ENCODE assay signal across 1 cellular context in genomic region chr12:58413794-58414193, GRCh38.
TF ChIP-seq lines count a peak whose summit lies in the region.

No MANE protein-coding gene starts in this region.

TF ChIP-seq in SK-N-SH treated with all-trans-retinoic acid at 6 μM for 48 hours, 23 proteins besides CTCF, POLR2A, EP300 and RAD21 (continued from another document):
- no peak for TF ChIP-seq CREB5 (CRISPR knock-in tag; IDR thresholded peaks at IDR 0.05; ENCODE audit: low read depth)
- no peak for TF ChIP-seq PPARA (CRISPR knock-in tag; IDR thresholded peaks at IDR 0.05; ENCODE audit: borderline replicate concordance)
- TF ChIP-seq ARNTL (CRISPR knock-in tag; IDR thresholded peaks at IDR 0.05; ENCODE audit: borderline replicate concordance, low read depth): no peak
